ENCODE assay signal across 1 cellular context in the genomic region with DNA sequence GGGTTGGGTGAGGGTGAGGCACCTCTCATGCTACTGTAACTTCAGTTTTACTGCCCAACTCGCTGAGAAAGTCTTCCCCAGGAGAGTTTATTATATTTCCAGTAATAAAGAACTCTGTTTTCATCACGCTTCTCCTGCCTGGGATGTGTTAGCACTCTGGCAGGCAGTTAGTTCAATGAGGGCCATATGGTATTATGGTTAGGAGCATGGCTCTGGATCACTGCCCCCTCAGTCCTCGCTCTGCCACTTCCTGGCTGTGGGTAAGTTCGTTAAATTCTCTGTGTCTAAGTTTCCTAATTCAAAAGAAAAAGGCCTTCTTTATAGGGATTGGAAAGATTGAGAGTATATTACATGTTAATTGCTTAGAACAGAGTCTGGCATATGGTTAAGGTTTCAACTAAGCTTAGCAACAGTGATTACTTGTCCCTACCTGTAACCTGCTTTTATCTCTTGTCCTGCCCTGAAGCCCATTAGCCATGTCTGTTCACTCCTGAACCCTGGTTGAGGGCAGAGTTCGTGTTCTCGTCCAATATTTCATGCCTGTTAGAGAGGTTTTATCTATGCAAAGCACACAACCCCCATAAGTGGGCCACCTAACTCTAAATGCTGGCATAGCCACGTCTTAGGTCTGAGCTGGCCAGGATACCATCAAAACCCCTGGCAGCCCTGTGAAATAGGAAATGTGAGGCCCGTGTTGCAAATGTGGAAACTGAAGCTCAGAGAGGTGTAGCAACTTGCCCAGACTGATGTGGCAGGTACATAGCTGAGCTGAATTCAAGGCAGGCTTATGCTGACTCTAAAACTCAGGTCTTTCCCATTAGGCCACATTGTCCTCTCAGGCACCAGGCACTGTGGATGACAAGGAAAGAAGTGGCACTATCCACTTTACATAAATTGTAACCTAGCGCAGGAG.
TF ChIP-seq lines count a peak whose summit lies in the region.

No MANE protein-coding gene starts in this region.

TF ChIP-seq in GM23338, 12 proteins besides CTCF, POLR2A, EP300 and RAD21:
- TF ChIP-seq, protein P1, sequence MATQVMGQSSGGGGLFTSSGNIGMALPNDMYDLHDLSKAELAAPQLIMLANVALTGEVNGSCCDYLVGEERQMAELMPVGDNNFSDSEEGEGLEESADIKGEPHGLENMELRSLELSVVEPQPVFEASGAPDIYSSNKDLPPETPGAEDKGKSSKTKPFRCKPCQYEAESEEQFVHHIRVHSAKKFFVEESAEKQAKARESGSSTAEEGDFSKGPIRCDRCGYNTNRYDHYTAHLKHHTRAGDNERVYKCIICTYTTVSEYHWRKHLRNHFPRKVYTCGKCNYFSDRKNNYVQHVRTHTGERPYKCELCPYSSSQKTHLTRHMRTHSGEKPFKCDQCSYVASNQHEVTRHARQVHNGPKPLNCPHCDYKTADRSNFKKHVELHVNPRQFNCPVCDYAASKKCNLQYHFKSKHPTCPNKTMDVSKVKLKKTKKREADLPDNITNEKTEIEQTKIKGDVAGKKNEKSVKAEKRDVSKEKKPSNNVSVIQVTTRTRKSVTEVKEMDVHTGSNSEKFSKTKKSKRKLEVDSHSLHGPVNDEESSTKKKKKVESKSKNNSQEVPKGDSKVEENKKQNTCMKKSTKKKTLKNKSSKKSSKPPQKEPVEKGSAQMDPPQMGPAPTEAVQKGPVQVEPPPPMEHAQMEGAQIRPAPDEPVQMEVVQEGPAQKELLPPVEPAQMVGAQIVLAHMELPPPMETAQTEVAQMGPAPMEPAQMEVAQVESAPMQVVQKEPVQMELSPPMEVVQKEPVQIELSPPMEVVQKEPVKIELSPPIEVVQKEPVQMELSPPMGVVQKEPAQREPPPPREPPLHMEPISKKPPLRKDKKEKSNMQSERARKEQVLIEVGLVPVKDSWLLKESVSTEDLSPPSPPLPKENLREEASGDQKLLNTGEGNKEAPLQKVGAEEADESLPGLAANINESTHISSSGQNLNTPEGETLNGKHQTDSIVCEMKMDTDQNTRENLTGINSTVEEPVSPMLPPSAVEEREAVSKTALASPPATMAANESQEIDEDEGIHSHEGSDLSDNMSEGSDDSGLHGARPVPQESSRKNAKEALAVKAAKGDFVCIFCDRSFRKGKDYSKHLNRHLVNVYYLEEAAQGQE (IDR thresholded peaks at IDR 0.05; ENCODE audit: unreplicated experiment), result no peak
- no peak for TF ChIP-seq JUNB (IDR thresholded peaks at IDR 0.05; ENCODE audit: unreplicated experiment)
- TF ChIP-seq STAT1 (IDR thresholded peaks at IDR 0.05; ENCODE audit: unreplicated experiment), result no peak
- no peak for TF ChIP-seq ZNF331 (CRISPR knock-in tag; IDR thresholded peaks at IDR 0.05; ENCODE audit: low read depth)
- no peak for TF ChIP-seq EZH2 (IDR thresholded peaks at IDR 0.05; ENCODE audit: low read depth, unreplicated experiment)
- TF ChIP-seq ZNF114 (CRISPR knock-in tag; IDR thresholded peaks at IDR 0.05), result no peak
- TF ChIP-seq, protein P2, sequence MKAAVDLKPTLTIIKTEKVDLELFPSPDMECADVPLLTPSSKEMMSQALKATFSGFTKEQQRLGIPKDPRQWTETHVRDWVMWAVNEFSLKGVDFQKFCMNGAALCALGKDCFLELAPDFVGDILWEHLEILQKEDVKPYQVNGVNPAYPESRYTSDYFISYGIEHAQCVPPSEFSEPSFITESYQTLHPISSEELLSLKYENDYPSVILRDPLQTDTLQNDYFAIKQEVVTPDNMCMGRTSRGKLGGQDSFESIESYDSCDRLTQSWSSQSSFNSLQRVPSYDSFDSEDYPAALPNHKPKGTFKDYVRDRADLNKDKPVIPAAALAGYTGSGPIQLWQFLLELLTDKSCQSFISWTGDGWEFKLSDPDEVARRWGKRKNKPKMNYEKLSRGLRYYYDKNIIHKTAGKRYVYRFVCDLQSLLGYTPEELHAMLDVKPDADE (IDR thresholded peaks at IDR 0.05), result no peak
- no peak for TF ChIP-seq CREB1 (CRISPR knock-in tag; IDR thresholded peaks at IDR 0.05; ENCODE audit: low read depth)
- TF ChIP-seq EZH2phosphoT487 (IDR thresholded peaks at IDR 0.05; ENCODE audit: unreplicated experiment), result no peak
- TF ChIP-seq POLR2AphosphoS5 (IDR thresholded peaks at IDR 0.05; ENCODE audit: low read depth), result no peak
- no peak for TF ChIP-seq NANOG (IDR thresholded peaks at IDR 0.05; ENCODE audit: borderline replicate concordance)
- TF ChIP-seq, protein P3, sequence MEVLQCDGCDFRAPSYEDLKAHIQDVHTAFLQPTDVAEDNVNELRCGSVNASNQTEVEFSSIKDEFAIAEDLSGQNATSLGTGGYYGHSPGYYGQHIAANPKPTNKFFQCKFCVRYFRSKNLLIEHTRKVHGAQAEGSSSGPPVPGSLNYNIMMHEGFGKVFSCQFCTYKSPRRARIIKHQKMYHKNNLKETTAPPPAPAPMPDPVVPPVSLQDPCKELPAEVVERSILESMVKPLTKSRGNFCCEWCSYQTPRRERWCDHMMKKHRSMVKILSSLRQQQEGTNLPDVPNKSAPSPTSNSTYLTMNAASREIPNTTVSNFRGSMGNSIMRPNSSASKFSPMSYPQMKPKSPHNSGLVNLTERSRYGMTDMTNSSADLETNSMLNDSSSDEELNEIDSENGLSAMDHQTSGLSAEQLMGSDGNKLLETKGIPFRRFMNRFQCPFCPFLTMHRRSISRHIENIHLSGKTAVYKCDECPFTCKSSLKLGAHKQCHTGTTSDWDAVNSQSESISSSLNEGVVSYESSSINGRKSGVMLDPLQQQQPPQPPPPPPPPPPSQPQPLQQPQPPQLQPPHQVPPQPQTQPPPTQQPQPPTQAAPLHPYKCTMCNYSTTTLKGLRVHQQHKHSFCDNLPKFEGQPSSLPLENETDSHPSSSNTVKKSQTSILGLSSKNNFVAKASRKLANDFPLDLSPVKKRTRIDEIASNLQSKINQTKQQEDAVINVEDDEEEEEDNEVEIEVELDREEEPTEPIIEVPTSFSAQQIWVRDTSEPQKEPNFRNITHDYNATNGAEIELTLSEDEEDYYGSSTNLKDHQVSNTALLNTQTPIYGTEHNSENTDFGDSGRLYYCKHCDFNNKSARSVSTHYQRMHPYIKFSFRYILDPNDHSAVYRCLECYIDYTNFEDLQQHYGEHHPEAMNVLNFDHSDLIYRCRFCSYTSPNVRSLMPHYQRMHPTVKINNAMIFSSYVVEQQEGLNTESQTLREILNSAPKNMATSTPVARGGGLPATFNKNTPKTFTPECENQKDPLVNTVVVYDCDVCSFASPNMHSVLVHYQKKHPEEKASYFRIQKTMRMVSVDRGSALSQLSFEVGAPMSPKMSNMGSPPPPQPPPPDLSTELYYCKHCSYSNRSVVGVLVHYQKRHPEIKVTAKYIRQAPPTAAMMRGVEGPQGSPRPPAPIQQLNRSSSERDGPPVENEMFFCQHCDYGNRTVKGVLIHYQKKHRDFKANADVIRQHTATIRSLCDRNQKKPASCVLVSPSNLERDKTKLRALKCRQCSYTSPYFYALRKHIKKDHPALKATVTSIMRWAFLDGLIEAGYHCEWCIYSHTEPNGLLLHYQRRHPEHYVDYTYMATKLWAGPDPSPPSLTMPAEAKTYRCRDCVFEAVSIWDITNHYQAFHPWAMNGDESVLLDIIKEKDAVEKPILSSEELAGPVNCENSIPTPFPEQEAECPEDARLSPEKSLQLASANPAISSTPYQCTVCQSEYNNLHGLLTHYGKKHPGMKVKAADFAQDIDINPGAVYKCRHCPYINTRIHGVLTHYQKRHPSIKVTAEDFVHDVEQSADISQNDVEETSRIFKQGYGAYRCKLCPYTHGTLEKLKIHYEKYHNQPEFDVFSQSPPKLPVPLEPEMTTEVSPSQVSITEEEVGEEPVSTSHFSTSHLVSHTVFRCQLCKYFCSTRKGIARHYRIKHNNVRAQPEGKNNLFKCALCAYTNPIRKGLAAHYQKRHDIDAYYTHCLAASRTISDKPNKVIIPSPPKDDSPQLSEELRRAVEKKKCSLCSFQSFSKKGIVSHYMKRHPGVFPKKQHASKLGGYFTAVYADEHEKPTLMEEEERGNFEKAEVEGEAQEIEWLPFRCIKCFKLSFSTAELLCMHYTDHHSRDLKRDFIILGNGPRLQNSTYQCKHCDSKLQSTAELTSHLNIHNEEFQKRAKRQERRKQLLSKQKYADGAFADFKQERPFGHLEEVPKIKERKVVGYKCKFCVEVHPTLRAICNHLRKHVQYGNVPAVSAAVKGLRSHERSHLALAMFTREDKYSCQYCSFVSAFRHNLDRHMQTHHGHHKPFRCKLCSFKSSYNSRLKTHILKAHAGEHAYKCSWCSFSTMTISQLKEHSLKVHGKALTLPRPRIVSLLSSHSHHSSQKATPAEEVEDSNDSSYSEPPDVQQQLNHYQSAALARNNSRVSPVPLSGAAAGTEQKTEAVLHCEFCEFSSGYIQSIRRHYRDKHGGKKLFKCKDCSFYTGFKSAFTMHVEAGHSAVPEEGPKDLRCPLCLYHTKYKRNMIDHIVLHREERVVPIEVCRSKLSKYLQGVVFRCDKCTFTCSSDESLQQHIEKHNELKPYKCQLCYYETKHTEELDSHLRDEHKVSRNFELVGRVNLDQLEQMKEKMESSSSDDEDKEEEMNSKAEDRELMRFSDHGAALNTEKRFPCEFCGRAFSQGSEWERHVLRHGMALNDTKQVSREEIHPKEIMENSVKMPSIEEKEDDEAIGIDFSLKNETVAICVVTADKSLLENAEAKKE (CRISPR knock-in tag; IDR thresholded peaks at IDR 0.05), result no peak
